Comparison of ENCODE assay signal across 18 cellular contexts in genomic region chr10:89221919-89222318, GRCh38. TPM values are rescaled to one million over a fixed set of nuclear protein-coding genes. Genes with fewer than 3 reads are reported as not detected.
A peak's percentile ranks its signal among the peaks of the same experiment; 100 is the strongest.
DNase-seq lines count a peak whose midpoint lies in the region; ATAC-seq and TF ChIP-seq lines count a peak whose summit lies in the region.
"Had no signal": no experiment of that assay in that cellular context is flagged by ENCODE, and none has a peak within 500 bp of the region (broad histone marks: within the 10 kb centered on the region; RNA-seq: fewer than 3 reads in every experiment).

No MANE protein-coding gene starts in this region.

- no peaks in the 10 kb centered on the region for H3K36me3 Mint-ChIP-seq in activated naive CD4-positive, alpha-beta T cell treated with anti-CD3 and anti-CD28 coated beads, Interleukin-2, amount 50 U/mL, for 24 hours
- H3K36me3 Mint-ChIP-seq in endothelial cell (ENCODE audit: low read depth, unreplicated experiment) (peaks cover 7% of the 10 kb centered on the region), nephron progenitor cell (ENCODE audit: low read depth) (peaks cover 22% of the 10 kb centered on the region)

- H3K4me1 Mint-ChIP-seq in activated naive CD4-positive, alpha-beta T cell treated with anti-CD3 and anti-CD28 coated beads, Interleukin-2, amount 50 U/mL, for 24 hours = peaks cover 24% of the 10 kb centered on the region
- H3K4me1 Mint-ChIP-seq in endothelial cell (ENCODE audit: unreplicated experiment) (peaks cover 56% of the 10 kb centered on the region), nephron progenitor cell (peaks cover 13% of the 10 kb centered on the region)

- no peak overlapping the region for H3K4me3 Mint-ChIP-seq in activated naive CD4-positive, alpha-beta T cell treated with anti-CD3 and anti-CD28 coated beads, Interleukin-2, amount 50 U/mL, for 24 hours
- H3K4me3 Mint-ChIP-seq in endothelial cell (ENCODE audit: unreplicated experiment) (no peak overlapping the region), nephron progenitor cell (no peak overlapping the region)

- H3K27ac Mint-ChIP-seq in activated naive CD4-positive, alpha-beta T cell treated with anti-CD3 and anti-CD28 coated beads, Interleukin-2, amount 50 U/mL, for 24 hours = peak overlapping the region; percentile 63
- H3K27ac Mint-ChIP-seq in endothelial cell (ENCODE audit: unreplicated experiment) (peak overlapping the region; percentile 3), nephron progenitor cell (peak overlapping the region; percentile 34)

- TF ChIP-seq CTCF in endothelial cell (IDR thresholded peaks at IDR 0.05; ENCODE audit: unreplicated experiment) = no peak
- TF ChIP-seq CTCF in nephron progenitor cell (IDR thresholded peaks at IDR 0.05) = no peak

- no peaks in the 10 kb centered on the region for H3K9me3 Mint-ChIP-seq in activated naive CD4-positive, alpha-beta T cell treated with anti-CD3 and anti-CD28 coated beads, Interleukin-2, amount 50 U/mL, for 24 hours
- H3K9me3 Mint-ChIP-seq in endothelial cell (ENCODE audit: unreplicated experiment) = no peaks in the 10 kb centered on the region
- H3K9me3 Mint-ChIP-seq in nephron progenitor cell = peaks cover 7% of the 10 kb centered on the region

- H3K27me3 Mint-ChIP-seq in activated naive CD4-positive, alpha-beta T cell treated with anti-CD3 and anti-CD28 coated beads, Interleukin-2, amount 50 U/mL, for 24 hours = no peaks in the 10 kb centered on the region
- no peaks in the 10 kb centered on the region for H3K27me3 Mint-ChIP-seq in endothelial cell (ENCODE audit: unreplicated experiment)
- H3K27me3 Mint-ChIP-seq in nephron progenitor cell (ENCODE audit: low read depth, poor library complexity) = no peaks in the 10 kb centered on the region

- DNase-seq in activated naive CD4-positive, alpha-beta T cell (lab: John Stamatoyannopoulos, UW) = no peak
- DNase-seq in endothelial cell (ENCODE audit: low spot score) = no peak
- no peak for DNase-seq in nephron progenitor cell
- DNase-seq in putamen (ENCODE audit: low spot score) = no peak
- DNase-seq: DMS79; KBM-7; NCI-H1092 treated with DMSO at 0.1 percent for 48 hours; NCI-H1436 treated with DMSO at 0.1 percent for 48 hours; NCI-H1930; NCI-H510A; NCI-H748 treated with DMSO at 0.1 percent for 48 hours; NK-92 treated with Interleukin-12 subunit alpha and Interleukin-12 subunit beta, amount 100 ng/mL, for 24 hours; SHP77 treated with DMSO at 0.1 percent for 48 hours had no signal

- ATAC-seq in HG03520 (IDR thresholded peaks at IDR 0.05; ENCODE audit: unreplicated experiment) = no peak
- ATAC-seq in HG02571 (IDR thresholded peaks at IDR 0.05; ENCODE audit: unreplicated experiment) = no peak
- ATAC-seq in GM19324 (IDR thresholded peaks at IDR 0.05; ENCODE audit: low FRiP score, unreplicated experiment) = no peak

RNA-seq across cellular contexts. Expression of gene CH25H, which starts 14.8 kb away (rescaled TPM):
- 10.0 TPM for total RNA-seq in endothelial cell (ENCODE audit: unreplicated experiment)
- total RNA-seq: HT1080 had no signal

RNA-seq across cellular contexts. Expression of gene LIPA, which starts 29.7 kb away (rescaled TPM):
- 84.2 TPM for total RNA-seq in endothelial cell (ENCODE audit: unreplicated experiment)

Comparison
In these comparisons a context has a peak if more than half of its experiments do, and no peak if none do; other contexts are left out.
1. H3K27ac Mint-ChIP-seq: peak in every context shown above with its lines; median percentile 63 in activated naive CD4-positive, alpha-beta T cell treated with anti-CD3 and anti-CD28 coated beads, Interleukin-2, amount 50 U/mL, for 24 hours; 34 in nephron progenitor cell; 3 in endothelial cell.